ENCODE assay signal across 8 cellular contexts in the genomic region with DNA sequence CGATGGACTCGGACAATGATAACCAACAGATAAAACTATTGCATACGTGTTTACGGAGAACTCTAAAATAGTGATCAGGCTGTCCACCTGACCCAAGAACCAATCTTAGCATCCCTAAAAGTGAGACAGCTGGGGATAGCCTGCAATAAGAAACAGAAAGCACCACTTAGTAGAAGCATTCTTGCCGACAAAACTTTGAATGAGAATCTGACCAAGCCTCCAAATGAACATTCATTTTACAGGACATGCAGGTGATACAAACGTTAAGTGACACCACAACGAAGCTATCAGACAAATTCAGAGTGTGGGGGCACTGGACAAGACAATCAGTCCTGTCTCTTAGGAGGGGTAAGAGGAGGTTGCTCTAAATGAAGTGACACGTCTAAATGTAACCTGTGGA. TPM values are rescaled to one million over a fixed set of nuclear protein-coding genes. Genes with fewer than 3 reads are reported as not detected.
DNase-seq lines count a peak whose midpoint lies in the region; ATAC-seq and TF ChIP-seq lines count a peak whose summit lies in the region.

No MANE protein-coding gene starts in this region.

- H3K27ac ChIP-seq in tibial artery: peak overlapping the region in 1 of 2 donors; percentile 88

- peaks cover 32% of the 10 kb centered on the region for H3K36me3 Mint-ChIP-seq in activated naive CD4-positive, alpha-beta T cell treated with anti-CD3 and anti-CD28 coated beads for 36 hours (ENCODE audit: low read depth)
- peaks cover 14 to 37% of the 10 kb centered on the region in 2 donors for H3K36me3 Mint-ChIP-seq in activated naive CD4-positive, alpha-beta T cell treated with anti-CD3 and anti-CD28 coated beads, Interleukin-2, amount 50 U/mL, for 72 hours

- no peaks in the 10 kb centered on the region for H3K9me3 ChIP-seq in tibial artery

- TF ChIP-seq CTCF in kidney epithelial cell (IDR thresholded peaks at IDR 0.05; ENCODE audit: insufficient read depth, low read length, poor library complexity, severe bottlenecking) (no peak), tibial artery (IDR thresholded peaks at IDR 0.05) (no peak)

- no peak for DNase-seq in activated naive CD4-positive, alpha-beta T cell treated with anti-CD3 and anti-CD28 coated beads for 36 hours
- no peak for DNase-seq in activated naive CD4-positive, alpha-beta T cell treated with Interleukin-2 at 50 U/mL for 16 hours
- no peak for DNase-seq in activated naive CD4-positive, alpha-beta T cell treated with anti-CD3 and anti-CD28 coated beads, Interleukin-2, amount 50 U/mL, for 72 hours (ENCODE audit: low spot score in 2 of 2)
- no peak for DNase-seq in kidney epithelial cell (ENCODE audit: low read depth)
- DNase-seq in tibial artery: no peak
- DNase-seq in NCI-H2227 treated with DMSO at 0.1 percent for 48 hours (lab: John Stamatoyannopoulos, UW): no peak
- no peak for DNase-seq in central memory CD4-positive, alpha-beta T cell

- peaks cover 0 to 24% (median 8%) of the 10 kb centered on the region in 4 donors for H3K4me1 ChIP-seq in tibial artery

- H3K4me3 ChIP-seq in kidney epithelial cell (ENCODE audit: low read depth, low read length) (peak overlapping the region; percentile 61), tibial artery (peak overlapping the region; percentile 73 to 90)

- intact Hi-C loops in activated naive CD4-positive, alpha-beta T cell treated with anti-CD3 and anti-CD28 coated beads for 36 hours (cut with micrococcal nuclease): loop anchor here (2.0 kb wide), 1 partner anchor 27 kb away; no protein-coding TSS in a partner anchor
- intact Hi-C loops in tibial artery (cut with DNase I; ENCODE audit: low total_unique reads): loop anchor here (10.0 kb wide), 1 partner anchor 203 kb away; a partner anchor contains a TSS

- H3K4me1 Mint-ChIP-seq in activated naive CD4-positive, alpha-beta T cell treated with anti-CD3 and anti-CD28 coated beads for 36 hours (ENCODE audit: low read depth): peaks cover 48% of the 10 kb centered on the region

- ATAC-seq in activated naive CD4-positive, alpha-beta T cell treated with anti-CD3 and anti-CD28 coated beads, Interleukin-2, amount 50 U/mL, for 72 hours: no peak
- no peak for ATAC-seq in HG03442 (IDR thresholded peaks at IDR 0.05; ENCODE audit: unreplicated experiment)

- H3K27me3 ChIP-seq in kidney epithelial cell (ENCODE audit: control insufficient read depth, insufficient read depth, low read length) (no peaks in the 10 kb centered on the region), tibial artery (no peaks in the 10 kb centered on the region)

- H3K27ac Mint-ChIP-seq in activated naive CD4-positive, alpha-beta T cell treated with anti-CD3 and anti-CD28 coated beads for 36 hours: peak overlapping the region; percentile 90
- H3K27ac Mint-ChIP-seq in activated naive CD4-positive, alpha-beta T cell treated with anti-CD3 and anti-CD28 coated beads, Interleukin-2, amount 50 U/mL, for 72 hours: peak overlapping the region; percentile 95 to 99

- CTCF ChIA-PET in activated naive CD4-positive, alpha-beta T cell treated with anti-CD3 and anti-CD28 coated beads for 36 hours (lab: Charles Lee): no interaction called here

- no peaks in the 10 kb centered on the region for H3K27me3 Mint-ChIP-seq in activated naive CD4-positive, alpha-beta T cell treated with anti-CD3 and anti-CD28 coated beads for 36 hours (ENCODE audit: low read depth)

- H3K4me3 Mint-ChIP-seq in activated naive CD4-positive, alpha-beta T cell treated with anti-CD3 and anti-CD28 coated beads for 36 hours: peak overlapping the region; percentile 92

- H3K36me3 ChIP-seq in kidney epithelial cell (ENCODE audit: control insufficient read depth, insufficient read depth, low read length) (no peaks in the 10 kb centered on the region), tibial artery (peaks cover 0 to 16% (median 7%) of the 10 kb centered on the region in 3 donors)

- no peaks in the 10 kb centered on the region for H3K9me3 Mint-ChIP-seq in activated naive CD4-positive, alpha-beta T cell treated with anti-CD3 and anti-CD28 coated beads for 36 hours
- H3K9me3 Mint-ChIP-seq in activated naive CD4-positive, alpha-beta T cell treated with anti-CD3 and anti-CD28 coated beads, Interleukin-2, amount 50 U/mL, for 72 hours: no peaks in the 10 kb centered on the region

RNA-seq across cellular contexts. Expression of gene PSMG1, which starts 1.2 kb away (rescaled TPM):
- 10 to 100 TPM; 70.8 to 70.9 TPM for total RNA-seq in activated naive CD4-positive, alpha-beta T cell treated with anti-CD3 and anti-CD28 coated beads for 36 hours
- total RNA-seq in activated naive CD4-positive, alpha-beta T cell treated with anti-CD3 and anti-CD28 coated beads, Interleukin-2, amount 50 U/mL, for 72 hours: 10 to 100 TPM; 62.1 to 85.2 TPM
- total RNA-seq in kidney epithelial cell: 37.1 and 52.6 TPM in 2 replicates
